In the genomic region with DNA sequence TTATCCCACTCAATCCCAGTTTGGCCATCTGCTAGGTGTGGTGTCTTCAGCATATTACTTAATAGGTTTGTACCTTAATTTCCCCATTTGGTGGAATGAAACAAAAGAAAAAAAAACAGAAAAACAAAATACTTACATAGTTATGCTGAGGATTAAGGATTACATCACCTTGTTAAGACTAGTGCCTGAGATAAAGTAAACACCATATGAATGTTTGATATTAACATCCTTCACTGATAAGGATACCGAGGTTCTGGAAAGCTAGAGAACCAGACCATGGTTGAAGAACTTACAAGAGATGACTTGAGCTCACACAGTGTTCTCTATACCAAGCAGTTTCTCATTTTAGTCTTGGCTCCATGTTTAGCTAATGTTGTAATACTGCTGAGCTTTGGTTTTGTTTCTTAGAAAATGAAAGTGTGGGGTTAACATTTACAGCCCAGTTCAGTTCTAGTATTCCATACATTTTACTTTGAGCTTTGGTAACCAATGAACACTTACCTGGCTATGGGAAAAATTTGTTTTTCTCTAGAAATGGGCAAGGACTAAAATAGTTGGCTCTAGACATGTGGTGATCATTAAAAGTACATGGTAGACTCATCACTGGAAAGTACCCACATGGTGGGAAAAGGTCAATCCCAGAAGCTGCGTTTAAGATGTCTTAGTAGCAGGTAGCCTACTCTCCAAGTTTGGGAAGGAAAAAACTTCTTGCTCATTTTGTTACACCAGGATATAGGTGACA, we compare ENCODE assay signal across 10 cellular contexts. TPM values are rescaled to one million over a fixed set of nuclear protein-coding genes. Genes with fewer than 3 reads are reported as not detected.
DNase-seq lines count a peak whose midpoint lies in the region; ATAC-seq and TF ChIP-seq lines count a peak whose summit lies in the region.
"Had no signal": no experiment of that assay in that cellular context is flagged by ENCODE, and none has a peak within 500 bp of the region (broad histone marks: within the 10 kb centered on the region; RNA-seq: fewer than 3 reads in every experiment).

No MANE protein-coding gene starts in this region.

- H3K9me3 ChIP-seq in HUES6 (ENCODE audit: control insufficient read depth, insufficient read depth, low read depth, low read length) (no peaks in the 10 kb centered on the region), esophagus squamous epithelium (no peaks in the 10 kb centered on the region)
- H3K9me3 ChIP-seq: transverse colon had no signal

- in situ Hi-C loops in Caki2 (cut with HindIII; ENCODE audit: low pct_unique_long_range_greater_than_20kb, low sequenced_read_pairs): no loop called here

- H3K4me3 ChIP-seq in HUES6 (ENCODE audit: low read depth, low read length) (no peak overlapping the region), esophagus squamous epithelium (no peak overlapping the region)
- H3K4me3 ChIP-seq: transverse colon had no signal

- H3K36me3 ChIP-seq in HUES6 (ENCODE audit: control insufficient read depth, insufficient read depth, low read length) (no peaks in the 10 kb centered on the region), esophagus squamous epithelium (no peaks in the 10 kb centered on the region)
- H3K36me3 ChIP-seq: transverse colon had no signal

- H3K27ac ChIP-seq in HUES6 (ENCODE audit: low read depth, low read length): peak overlapping the region; percentile 35; the same call in 1 of the 2 replicates
- H3K27ac ChIP-seq in esophagus squamous epithelium: peak overlapping the region in 3 of 4 donors; percentile 13 to 65 (median 28)

- H3K4me1 ChIP-seq in HUES6 (ENCODE audit: control insufficient read depth, insufficient read depth, low read length): peaks cover 16% of the 10 kb centered on the region
- peaks cover 6 to 27% (median 15%) of the 10 kb centered on the region in 3 donors for H3K4me1 ChIP-seq in esophagus squamous epithelium

- 63 to 77% methylated on average over 2 of the region's 2 CpGs for WGBS in esophagus squamous epithelium, 2 donors

- DNase-seq in Caki2 (ENCODE audit: low read depth): peak; percentile 22
- DNase-seq in esophagus squamous epithelium (lab: John Stamatoyannopoulos, UW): no peak
- DNase-seq in DMS153 treated with DMSO at 0.1 percent for 48 hours (lab: John Stamatoyannopoulos, UW; ENCODE audit: unreplicated experiment): no peak
- DNase-seq in NCI-H526 treated with DMSO at 0.1 percent for 48 hours (lab: John Stamatoyannopoulos, UW): no peak
- DNase-seq in cerebellar nuclear complex (lab: John Stamatoyannopoulos, UW): no peak
- DNase-seq: head of caudate nucleus, transverse colon had no signal

- ATAC-seq in GM21529 (IDR thresholded peaks at IDR 0.05; ENCODE audit: unreplicated experiment) (peak; percentile 13), GM18873 (IDR thresholded peaks at IDR 0.05; ENCODE audit: low FRiP score, unreplicated experiment) (no peak)

- H3K9ac ChIP-seq in HUES6 (ENCODE audit: low read length): no peak overlapping the region

- no peak for TF ChIP-seq CTCF in esophagus squamous epithelium (IDR thresholded peaks at IDR 0.05)

- intact Hi-C loops in esophagus squamous epithelium (cut with DNase I): no loop called here

- no peak for TF ChIP-seq POLR2A in esophagus squamous epithelium (IDR thresholded peaks at IDR 0.05)

- H3K27me3 ChIP-seq in HUES6 (ENCODE audit: control insufficient read depth, insufficient read depth, low read length) (no peaks in the 10 kb centered on the region), esophagus squamous epithelium (no peaks in the 10 kb centered on the region)
- H3K27me3 ChIP-seq: transverse colon had no signal

RNA-seq across cellular contexts. Expression of a gene that starts 5.8 kb away (rescaled TPM):
- total RNA-seq in Caki2 (2014; rRNA removed; shearing (Covaris generic); ENCODE audit: low replicate concordance): 21.3 and 22.5 TPM in 2 replicates
- total RNA-seq in esophagus squamous epithelium: 100 to 1,000 TPM in 2 of 4 donors, 10 to 100 TPM in 2; 67.3 to 160 (median 89.7) TPM
